17 cellular contexts compared by ENCODE assay signal in the genomic region with DNA sequence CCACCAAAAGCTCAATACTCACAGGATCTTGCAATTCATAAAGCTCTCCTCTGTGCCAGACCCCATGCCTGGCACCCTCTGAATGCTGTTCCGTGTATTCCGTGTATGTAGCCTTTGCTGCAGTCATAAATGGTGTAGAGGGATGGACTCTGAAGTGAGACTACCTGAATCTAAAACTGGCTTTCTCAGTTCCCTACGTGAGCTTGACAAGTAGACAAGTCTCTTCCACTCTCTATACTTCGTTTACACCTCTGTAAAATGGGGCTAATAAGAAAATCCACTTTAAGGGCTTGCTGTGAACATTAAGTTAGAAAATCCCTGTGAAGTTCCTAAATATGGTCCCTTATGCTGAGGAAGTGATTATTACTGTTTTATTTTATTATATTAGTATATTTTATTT. TPM values are rescaled to one million over a fixed set of nuclear protein-coding genes. Genes with fewer than 3 reads are reported as not detected.
DNase-seq lines count a peak whose midpoint lies in the region; ATAC-seq and TF ChIP-seq lines count a peak whose summit lies in the region.
"Had no signal": no experiment of that assay in that cellular context is flagged by ENCODE, and none has a peak within 500 bp of the region (broad histone marks: within the 10 kb centered on the region; RNA-seq: fewer than 3 reads in every experiment).

No MANE protein-coding gene starts in this region.

- peak; percentile 77 for ATAC-seq in GM18868 (IDR thresholded peaks at IDR 0.05; ENCODE audit: unreplicated experiment)
- no peak for ATAC-seq in HG02678 (IDR thresholded peaks at IDR 0.05; ENCODE audit: unreplicated experiment)

- H3K4me1 Mint-ChIP-seq in IgD-negative memory B cell (peaks cover 48 to 52% (median 52%) of the 10 kb centered on the region in 3 donors), immature natural killer cell (peaks cover 47 to 56% of the 10 kb centered on the region in 2 donors)
- H3K4me1 Mint-ChIP-seq: neural crest cell had no signal

- H3K27ac Mint-ChIP-seq in IgD-negative memory B cell (peak overlapping the region; percentile 10 to 78 (median 22)), immature natural killer cell (peak overlapping the region in 5 of 6 donors; percentile 5 to 58 (median 25))
- H3K27ac Mint-ChIP-seq: H9 had no signal

- H3K4me3 Mint-ChIP-seq in IgD-negative memory B cell = peak overlapping the region in 2 of 4 donors; percentile 41 to 77
- H3K4me3 Mint-ChIP-seq in immature natural killer cell = no peak overlapping the region
- H3K4me3 Mint-ChIP-seq: H9, neural crest cell had no signal

- no peak overlapping the region for H3K4me3 ChIP-seq in GM12864 (ENCODE audit: low read depth, low read length)
- H3K4me3 ChIP-seq: smooth muscle cell, thyroid gland had no signal

- H3K27me3 Mint-ChIP-seq in IgD-negative memory B cell (no peaks in the 10 kb centered on the region), immature natural killer cell (ENCODE audit: low read depth in 3 of 3) (peaks cover 6 to 18% (median 14%) of the 10 kb centered on the region in 3 donors)

- DNase-seq in GM12864 (ENCODE audit: low read depth) = peak; percentile 68
- no peak for DNase-seq in immature natural killer cell
- no peak for DNase-seq in NCI-H1417 (lab: John Stamatoyannopoulos, UW)
- DNase-seq in NCI-H2107 (lab: John Stamatoyannopoulos, UW) = no peak
- DNase-seq: activated CD4-positive, CD25-positive, alpha-beta regulatory T cell; activated naive CD4-positive, alpha-beta T cell treated with anti-CD3 and anti-CD28 coated beads, Interleukin-2, amount 50 U/mL, for 16 hours; H9; hypothalamus; NCI-H1105 treated with DMSO at 0.1 percent for 48 hours; RPMI8226; T-helper 1 cell; thyroid gland had no signal

- H3K36me3 Mint-ChIP-seq in IgD-negative memory B cell (peaks cover 6% of the 10 kb centered on the region), immature natural killer cell (peaks cover 0 to 16% (median 5%) of the 10 kb centered on the region in 3 donors)

- no peak for TF ChIP-seq CTCF in GM12864 (IDR thresholded peaks at IDR 0.05; ENCODE audit: low read depth, low read length, missing control alignments)

- no peaks in the 10 kb centered on the region for H3K9me3 Mint-ChIP-seq in IgD-negative memory B cell
- H3K9me3 Mint-ChIP-seq in immature natural killer cell = no peaks in the 10 kb centered on the region
- H3K9me3 Mint-ChIP-seq: H9, neural crest cell had no signal

RNA-seq across cellular contexts. Expression of a gene that starts 31.5 kb away (rescaled TPM):
- 68.0 TPM for polyA plus RNA-seq in IgD-negative memory B cell
- polyA plus RNA-seq in immature natural killer cell = 10 to 100 TPM; 23.6 to 42.8 (median 24.9) TPM
- polyA plus RNA-seq: smooth muscle cell had no signal
